10 cellular contexts compared by ENCODE assay signal in genomic region chr22:50444663-50445062, GRCh38. TPM values are rescaled to one million over a fixed set of nuclear protein-coding genes. Genes with fewer than 3 reads are reported as not detected.
DNase-seq lines count a peak whose midpoint lies in the region; ATAC-seq, FAIRE-seq and TF ChIP-seq lines count a peak whose summit lies in the region.
"Had no signal": no experiment of that assay in that cellular context is flagged by ENCODE, and none has a peak within 500 bp of the region (broad histone marks: within the 10 kb centered on the region; RNA-seq: fewer than 3 reads in every experiment).

No MANE protein-coding gene starts in this region.

- H3K36me3 ChIP-seq in A673 (ENCODE audit: insufficient read depth, low read length, poor library complexity, severe bottlenecking) (peaks cover 60% of the 10 kb centered on the region), bronchial epithelial cell (ENCODE audit: control insufficient read depth, insufficient read depth, low read length) (peaks cover 21% of the 10 kb centered on the region), mesendoderm (ENCODE audit: control insufficient read depth, insufficient read depth, low read length) (peaks cover 6% of the 10 kb centered on the region)

- no peak overlapping the region for H2BK5ac ChIP-seq in mesendoderm (ENCODE audit: low read length)

- H2BK15ac ChIP-seq in mesendoderm (replicated peaks; ENCODE audit: low read depth) = no peak overlapping the region

- H3K9ac ChIP-seq in mesendoderm (ENCODE audit: low read length) = no peak overlapping the region

- no peak overlapping the region for H3K56ac ChIP-seq in mesendoderm (ENCODE audit: low read length)

- peaks cover 10% of the 10 kb centered on the region for H3K27me3 Mint-ChIP-seq in HFFc6 (ENCODE audit: insufficient read depth)
- no peaks in the 10 kb centered on the region for H3K27me3 Mint-ChIP-seq in activated CD4-positive, alpha-beta T cell treated with anti-CD3 and anti-CD28 coated beads for 36 hours

- DNase-seq in A673 (ENCODE audit: low spot score) = no peak
- peak; percentile 73 for DNase-seq in HFFc6
- peak; percentile 34 for DNase-seq in bronchial epithelial cell (ENCODE audit: low read depth)
- DNase-seq in mesendoderm = peak; percentile 15
- no peak for DNase-seq in NCI-H2107 treated with DMSO at 0.1 percent for 48 hours (lab: John Stamatoyannopoulos, UW; ENCODE audit: unreplicated experiment)
- DNase-seq in RPMI8226 = no peak
- DNase-seq in activated CD4-positive, alpha-beta T cell treated with anti-CD3 and anti-CD28 coated beads for 36 hours = no peak
- DNase-seq: activated CD4-positive, alpha-beta T cell treated with anti-CD3 and anti-CD28 coated beads, Interleukin-2, amount 50 U/mL, for 48 hours; NCI-H1092 had no signal

- H3K27ac Mint-ChIP-seq in HFFc6 = peak overlapping the region; percentile 53; the same call in 1 of the 2 replicates
- H3K27ac Mint-ChIP-seq in activated CD4-positive, alpha-beta T cell treated with anti-CD3 and anti-CD28 coated beads for 36 hours = no peak overlapping the region

- no peak overlapping the region for H3K4me3 Mint-ChIP-seq in HFFc6
- H3K4me3 Mint-ChIP-seq in activated CD4-positive, alpha-beta T cell treated with anti-CD3 and anti-CD28 coated beads for 36 hours = no peak overlapping the region

- H3K27me3 ChIP-seq in A673 (replicated peaks; ENCODE audit: insufficient read depth, low read depth, low read length, poor library complexity) (no peaks in the 10 kb centered on the region), bronchial epithelial cell (ENCODE audit: control insufficient read depth, insufficient read depth, low read length) (no peaks in the 10 kb centered on the region), mesendoderm (ENCODE audit: insufficient read depth, low read length, poor library complexity) (no peaks in the 10 kb centered on the region)

- intact Hi-C loops in A673 (cut with micrococcal nuclease; ENCODE audit: unreplicated experiment) = no loop called here
- intact Hi-C loops in activated CD4-positive, alpha-beta T cell treated with anti-CD3 and anti-CD28 coated beads for 36 hours (cut with DNase I, micrococcal nuclease) = no loop called here

- POLR2A ChIA-PET in A673 (lab: Charles Lee; ENCODE audit: low non-redundant PET) = no interaction called here
- POLR2A ChIA-PET in activated CD4-positive, alpha-beta T cell treated with anti-CD3 and anti-CD28 coated beads for 36 hours (lab: Charles Lee) = no interaction called here

- no TSS peak for BruUV-seq in A673 (replicated peaks; lab: Mats Ljungman, UMichigan)

- FAIRE-seq in bronchial epithelial cell (lab: Jason Lieb, UNC) = no peak

- WGBS in mesendoderm (ENCODE audit: extremely low coverage, insufficient coverage, low lambda C conversion rate) = no CpG with 5 or more reads among the region's 5 CpGs

- H2BK120ac ChIP-seq in mesendoderm (ENCODE audit: low read depth, low read length) = no peak overlapping the region

- no peaks in the 10 kb centered on the region for H3K79me2 ChIP-seq in mesendoderm (ENCODE audit: control insufficient read depth, insufficient read depth, low read length)

- H3K4ac ChIP-seq in mesendoderm (ENCODE audit: low read depth, low read length) = no peak overlapping the region

- no peaks in the 10 kb centered on the region for H3K9me3 Mint-ChIP-seq in HFFc6
- H3K9me3 Mint-ChIP-seq in activated CD4-positive, alpha-beta T cell treated with anti-CD3 and anti-CD28 coated beads for 36 hours (ENCODE audit: low read depth) = no peaks in the 10 kb centered on the region

- no peak overlapping the region for H3K23ac ChIP-seq in mesendoderm (ENCODE audit: low read length)

- H3K4me1 Mint-ChIP-seq in HFFc6 (ENCODE audit: low read depth) = peaks cover 15% of the 10 kb centered on the region; the same call in 1 of the 2 replicates
- H3K4me1 Mint-ChIP-seq in activated CD4-positive, alpha-beta T cell treated with anti-CD3 and anti-CD28 coated beads for 36 hours = peaks cover 10% of the 10 kb centered on the region

- peak overlapping the region; percentile 47 for H3K27ac ChIP-seq in A673 (ENCODE audit: low read depth, low read length, poor library complexity, severe bottlenecking)
- no peak overlapping the region for H3K27ac ChIP-seq in mesendoderm (ENCODE audit: low read depth, low read length)

- CTCF ChIA-PET in A673 (lab: Charles Lee) = interaction anchor here (0.6 kb wide), 1 partner anchor 202 kb away, joined by 3 read pairs; no protein-coding TSS in a partner anchor
- CTCF ChIA-PET in activated CD4-positive, alpha-beta T cell treated with anti-CD3 and anti-CD28 coated beads for 36 hours (lab: Charles Lee) = interaction anchor here (0.5 to 1.1 kb wide), 2 partner anchors 12 to 28 kb away, joined by 3 read pairs; no protein-coding TSS in a partner anchor

- no peak overlapping the region for H3K18ac ChIP-seq in mesendoderm (ENCODE audit: low read length)

- ATAC-seq in HG03460 (IDR thresholded peaks at IDR 0.05; ENCODE audit: unreplicated experiment) = no peak
- no peak for ATAC-seq in activated CD4-positive, alpha-beta T cell treated with anti-CD3 and anti-CD28 coated beads for 36 hours

- H2AK5ac ChIP-seq in mesendoderm (ENCODE audit: low read length) = no peak overlapping the region

- TF ChIP-seq CTCF in A673 (conservative IDR thresholded peaks at IDR 0.05; ENCODE audit: low read depth, low read length) (no peak), HFFc6 (IDR thresholded peaks at IDR 0.05) (no peak), bronchial epithelial cell (IDR thresholded peaks at IDR 0.05; ENCODE audit: insufficient read depth, low read length, severe bottlenecking) (no peak)

- H4K8ac ChIP-seq in mesendoderm (ENCODE audit: low read depth, low read length) = no peak overlapping the region

- no peak overlapping the region for H3K4me3 ChIP-seq in A673 (ENCODE audit: low read depth, low read length, poor library complexity, severe bottlenecking)
- H3K4me3 ChIP-seq in bronchial epithelial cell (ENCODE audit: low read depth, low read length) = no peak overlapping the region
- no peak overlapping the region for H3K4me3 ChIP-seq in mesendoderm (ENCODE audit: low read length)

- no peaks in the 10 kb centered on the region for H3K9me3 ChIP-seq in A673 (ENCODE audit: low read depth, low read length, poor library complexity, severe bottlenecking)

- H3K4me2 ChIP-seq in mesendoderm (ENCODE audit: low read length) = no peak overlapping the region

- no peaks in the 10 kb centered on the region for H3K79me1 ChIP-seq in mesendoderm (ENCODE audit: low read length)

- no peaks in the 10 kb centered on the region for H3K4me1 ChIP-seq in A673 (ENCODE audit: insufficient read depth, low read length, poor library complexity, severe bottlenecking)
- no peaks in the 10 kb centered on the region for H3K4me1 ChIP-seq in mesendoderm (ENCODE audit: control insufficient read depth, low read depth, low read length)

- peaks cover 13% of the 10 kb centered on the region for H3K36me3 Mint-ChIP-seq in HFFc6 (ENCODE audit: low read depth)
- peaks cover 18% of the 10 kb centered on the region for H3K36me3 Mint-ChIP-seq in activated CD4-positive, alpha-beta T cell treated with anti-CD3 and anti-CD28 coated beads for 36 hours (ENCODE audit: low read depth)

- no peak overlapping the region for H4K5ac ChIP-seq in mesendoderm (ENCODE audit: low read length)

RNA-seq across cellular contexts. Expression of gene SBF1, which starts 30.2 kb away (rescaled TPM):
- total RNA-seq in A673 (2021) = 97.2 and 107 TPM in 2 replicates
- 10 to 100 TPM; 63.9 to 76.7 (median 71.2) TPM for total RNA-seq in HFFc6 (2021; fragmentation: NEBNext Ultra II Directional; extraction: Animal tissue kit (Norgen Biotek cat#: 25700))
- 123 and 129 TPM in 2 replicates for total RNA-seq in bronchial epithelial cell
- 15.8 TPM for polyA plus RNA-seq in mesendoderm (2013, experiment 1 of 2)
- polyA plus RNA-seq in mesendoderm (2013, experiment 2 of 2) = 15.4 TPM
- 10 to 100 TPM; 97.6 TPM for total RNA-seq in activated CD4-positive, alpha-beta T cell treated with anti-CD3 and anti-CD28 coated beads for 36 hours

RNA-seq across cellular contexts. Expression of gene ADM2, which starts 36.7 kb away (rescaled TPM):
- total RNA-seq in A673 (2021) = 5.4 and 9.8 TPM in 2 replicates
- 1 to 10 TPM in 5 of 6 experiments, under 1 TPM in 1; 0.91 to 3.4 (median 1.2) TPM for total RNA-seq in HFFc6 (2021; fragmentation: NEBNext Ultra II Directional; extraction: Animal tissue kit (Norgen Biotek cat#: 25700))
- total RNA-seq in bronchial epithelial cell = 3.7 and 5.4 TPM in 2 replicates
- 3.5 TPM for polyA plus RNA-seq in mesendoderm (2013, experiment 1 of 2)
- polyA plus RNA-seq in mesendoderm (2013, experiment 2 of 2) = 3.8 TPM
- 1 to 10 TPM; 7.5 to 7.9 TPM for total RNA-seq in activated CD4-positive, alpha-beta T cell treated with anti-CD3 and anti-CD28 coated beads for 36 hours

RNA-seq across cellular contexts. Expression of gene MIOX, which starts 42.0 kb away (rescaled TPM):
- total RNA-seq in A673 (2021) (0.32 and 0.46 TPM in 2 replicates), bronchial epithelial cell (not detected in 2 replicates)
- not detected for total RNA-seq in HFFc6 (2021; fragmentation: NEBNext Ultra II Directional; extraction: Animal tissue kit (Norgen Biotek cat#: 25700))
- 0.08 TPM for polyA plus RNA-seq in mesendoderm (2013, experiment 1 of 2)
- 0.03 TPM for polyA plus RNA-seq in mesendoderm (2013, experiment 2 of 2)
- under 1 TPM; 0.32 to 0.44 TPM for total RNA-seq in activated CD4-positive, alpha-beta T cell treated with anti-CD3 and anti-CD28 coated beads for 36 hours

Comparison
In these comparisons a context has a peak if more than half of its experiments do, and no peak if none do; other contexts are left out.
1. DNase-seq: peak in HFFc6 (single experiment), bronchial epithelial cell (single experiment) and mesendoderm (single experiment); none in A673 (single experiment), NCI-H2107 treated with DMSO at 0.1 percent for 48 hours (single experiment), RPMI8226 (single experiment) and activated CD4-positive, alpha-beta T cell treated with anti-CD3 and anti-CD28 coated beads for 36 hours (single experiment).